ENCODE assay signal across 10 cellular contexts in genomic region chr19:18046066-18046718, GRCh38. TPM values are rescaled to one million over a fixed set of nuclear protein-coding genes. Genes with fewer than 3 reads are reported as not detected.
DNase-seq lines count a peak whose midpoint lies in the region; FAIRE-seq lines count a peak whose summit lies in the region.
"Had no signal": no experiment of that assay in that cellular context is flagged by ENCODE, and none has a peak within 500 bp of the region (broad histone marks: within the 10 kb centered on the region; RNA-seq: fewer than 3 reads in every experiment).

No MANE protein-coding gene starts in this region.

- intact Hi-C loops in activated T-helper 1 cell treated with anti-CD3 and anti-CD28 coated beads, Interleukin-12 subunit alpha, Interleukin-12 subunit beta, Interleukin-2, Interleukin-4 antibody, amounts not matched to agents 30 ng/mL and 10 ng/mL and 1 ng/mL, durations not matched to agents 14 hours and 24 hours and 36 hours (cut with micrococcal nuclease) = no loop called here

- FAIRE-seq in urothelium cell line (lab: Jason Lieb, UNC) = no peak

- DNase-seq in stimulated activated CD4-positive, alpha-beta T cell treated with anti-CD3 and anti-CD28 coated beads, Interleukin-15, amount 100 ng/mL, for 24 hours = peak; percentile 54
- DNase-seq in stimulated activated CD4-positive, alpha-beta T cell treated with anti-CD3 and anti-CD28 coated beads, Interleukin-4, amount 100 ng/mL, for 4 hours = no peak
- DNase-seq in activated T-helper 1 cell treated with anti-CD3 and anti-CD28 coated beads, Interleukin-12 subunit alpha, Interleukin-12 subunit beta, Interleukin-2, Interleukin-4 antibody, amounts not matched to agents 30 ng/mL and 10 ng/mL and 1 ng/mL, durations not matched to agents 14 hours and 24 hours and 36 hours (ENCODE audit: low spot score) = no peak
- DNase-seq in kidney tubule cell (ENCODE audit: low spot score) (peak; percentile 87), urothelium cell line (ENCODE audit: low spot score) (peak; percentile 56), activated gamma-delta T cell treated with Interleukin-2 at 50 U/mL for 16 hours (no peak), retina (no peak), cortex of kidney (lab: John Stamatoyannopoulos, UW) (no peak)
- DNase-seq: amniotic stem cell had no signal

- H3K9me3 Mint-ChIP-seq in activated T-helper 1 cell treated with anti-CD3 and anti-CD28 coated beads, Interleukin-12 subunit alpha, Interleukin-12 subunit beta, Interleukin-2, Interleukin-4 antibody, amounts not matched to agents 30 ng/mL and 10 ng/mL and 1 ng/mL, durations not matched to agents 14 hours and 24 hours and 36 hours = peaks cover 2% of the 10 kb centered on the region

- H3K4me1 Mint-ChIP-seq in activated T-helper 1 cell treated with anti-CD3 and anti-CD28 coated beads, Interleukin-12 subunit alpha, Interleukin-12 subunit beta, Interleukin-2, Interleukin-4 antibody, amounts not matched to agents 30 ng/mL and 10 ng/mL and 1 ng/mL, durations not matched to agents 14 hours and 24 hours and 36 hours (ENCODE audit: low read depth) = peaks cover 58% of the 10 kb centered on the region

- H3K27ac Mint-ChIP-seq in activated T-helper 1 cell treated with anti-CD3 and anti-CD28 coated beads, Interleukin-12 subunit alpha, Interleukin-12 subunit beta, Interleukin-2, Interleukin-4 antibody, amounts not matched to agents 30 ng/mL and 10 ng/mL and 1 ng/mL, durations not matched to agents 14 hours and 24 hours and 36 hours = no peak overlapping the region

- peak overlapping the region; percentile 40 for H3K4me3 Mint-ChIP-seq in activated T-helper 1 cell treated with anti-CD3 and anti-CD28 coated beads, Interleukin-12 subunit alpha, Interleukin-12 subunit beta, Interleukin-2, Interleukin-4 antibody, amounts not matched to agents 30 ng/mL and 10 ng/mL and 1 ng/mL, durations not matched to agents 14 hours and 24 hours and 36 hours

- H3K36me3 Mint-ChIP-seq in activated T-helper 1 cell treated with anti-CD3 and anti-CD28 coated beads, Interleukin-12 subunit alpha, Interleukin-12 subunit beta, Interleukin-2, Interleukin-4 antibody, amounts not matched to agents 30 ng/mL and 10 ng/mL and 1 ng/mL, durations not matched to agents 14 hours and 24 hours and 36 hours (ENCODE audit: low read depth) = peaks cover 7% of the 10 kb centered on the region

- peaks cover 4% of the 10 kb centered on the region for H3K27me3 Mint-ChIP-seq in activated T-helper 1 cell treated with anti-CD3 and anti-CD28 coated beads, Interleukin-12 subunit alpha, Interleukin-12 subunit beta, Interleukin-2, Interleukin-4 antibody, amounts not matched to agents 30 ng/mL and 10 ng/mL and 1 ng/mL, durations not matched to agents 14 hours and 24 hours and 36 hours (ENCODE audit: insufficient read depth)

RNA-seq across cellular contexts. Expression of gene ARRDC2, which starts 38.2 kb away (rescaled TPM):
- 45.0 and 46.1 TPM in 2 replicates for total RNA-seq in activated T-helper 1 cell treated with anti-CD3 and anti-CD28 coated beads, Interleukin-12 subunit alpha, Interleukin-12 subunit beta, Interleukin-2, Interleukin-4 antibody, amounts not matched to agents 30 ng/mL and 10 ng/mL and 1 ng/mL, durations not matched to agents 14 hours and 24 hours and 36 hours

RNA-seq across cellular contexts. Expression of gene IL12RB1, which starts 40.5 kb away (rescaled TPM):
- total RNA-seq in activated T-helper 1 cell treated with anti-CD3 and anti-CD28 coated beads, Interleukin-12 subunit alpha, Interleukin-12 subunit beta, Interleukin-2, Interleukin-4 antibody, amounts not matched to agents 30 ng/mL and 10 ng/mL and 1 ng/mL, durations not matched to agents 14 hours and 24 hours and 36 hours = 44.5 and 47.5 TPM in 2 replicates
- total RNA-seq: pulmonary artery endothelial cell had no signal

RNA-seq across cellular contexts. Expression of gene MAST3, which starts 51.4 kb away (rescaled TPM):
- total RNA-seq in activated T-helper 1 cell treated with anti-CD3 and anti-CD28 coated beads, Interleukin-12 subunit alpha, Interleukin-12 subunit beta, Interleukin-2, Interleukin-4 antibody, amounts not matched to agents 30 ng/mL and 10 ng/mL and 1 ng/mL, durations not matched to agents 14 hours and 24 hours and 36 hours = 16.5 and 17.6 TPM in 2 replicates

Comparison
In these comparisons a context has a peak if more than half of its experiments do, and no peak if none do; other contexts are left out.
1. DNase-seq: peak in stimulated activated CD4-positive, alpha-beta T cell treated with anti-CD3 and anti-CD28 coated beads, Interleukin-15, amount 100 ng/mL, for 24 hours (single experiment), kidney tubule cell (single experiment) and urothelium cell line (single experiment); none in stimulated activated CD4-positive, alpha-beta T cell treated with anti-CD3 and anti-CD28 coated beads, Interleukin-4, amount 100 ng/mL, for 4 hours (0 of 2), activated T-helper 1 cell treated with anti-CD3 and anti-CD28 coated beads, Interleukin-12 subunit alpha, Interleukin-12 subunit beta, Interleukin-2, Interleukin-4 antibody, amounts not matched to agents 30 ng/mL and 10 ng/mL and 1 ng/mL, durations not matched to agents 14 hours and 24 hours and 36 hours (single experiment), activated gamma-delta T cell treated with Interleukin-2 at 50 U/mL for 16 hours (single experiment), retina (single experiment) and cortex of kidney (single experiment).